Comparison of ENCODE assay signal across 8 cellular contexts in the genomic region with DNA sequence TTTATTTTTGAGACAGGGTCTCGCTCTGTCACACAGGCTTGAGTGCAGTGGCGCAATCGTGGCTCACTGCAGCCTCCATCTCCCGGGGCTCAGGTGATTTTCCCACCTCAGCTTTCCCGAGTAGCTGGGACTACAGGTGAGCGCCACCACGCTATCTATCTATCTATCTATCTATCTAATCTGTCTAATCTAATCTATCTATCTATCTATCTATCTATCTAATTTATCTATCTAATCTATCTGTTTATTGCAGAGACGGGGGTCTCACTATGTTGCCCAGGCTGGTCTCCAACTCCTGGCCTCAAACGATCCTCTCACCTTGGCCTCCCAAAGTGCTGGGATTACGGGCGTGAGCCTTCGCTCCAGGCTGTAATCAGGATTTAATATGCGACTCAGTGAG. TPM values are rescaled to one million over a fixed set of nuclear protein-coding genes. Genes with fewer than 3 reads are reported as not detected.
DNase-seq lines count a peak whose midpoint lies in the region; ATAC-seq and TF ChIP-seq lines count a peak whose summit lies in the region.

No MANE protein-coding gene starts in this region.

- H3K36me3 ChIP-seq in GM23248 (ENCODE audit: low read depth) (peaks cover 15% of the 10 kb centered on the region; the same call in 1 of the 2 replicates), skeletal muscle satellite cell (ENCODE audit: insufficient read depth, low read length) (peaks cover 11% of the 10 kb centered on the region)

- no peak for DNase-seq in GM23248
- DNase-seq in glutamatergic neuron = no peak
- no peak for DNase-seq in glomerular visceral epithelial cell (ENCODE audit: extremely low spot score)
- DNase-seq in NCI-H2029 treated with DMSO at 0.1 percent for 48 hours (lab: John Stamatoyannopoulos, UW) = no peak
- DNase-seq in head of caudate nucleus = no peak

- H3K9ac ChIP-seq in GM23248 (peak overlapping the region; percentile 82), skeletal muscle satellite cell (ENCODE audit: low read depth, low read length) (peak overlapping the region; percentile 87)

- H3K9me3 ChIP-seq in GM23248 (ENCODE audit: low read depth) (no peaks in the 10 kb centered on the region), skeletal muscle satellite cell (replicated peaks; ENCODE audit: low read length) (peaks cover 8% of the 10 kb centered on the region)

- H3K36me3 Mint-ChIP-seq in glutamatergic neuron (ENCODE audit: unreplicated experiment) = peaks cover 32% of the 10 kb centered on the region

- no peaks in the 10 kb centered on the region for H3K4me1 ChIP-seq in GM23248 (ENCODE audit: insufficient read depth)
- no peaks in the 10 kb centered on the region for H3K4me1 ChIP-seq in skeletal muscle satellite cell (ENCODE audit: control insufficient read depth, insufficient read depth, low read length)

- in situ Hi-C loops in GM23248 (cut with MboI) = no loop called here

- peak overlapping the region; percentile 100 for H3K4me3 Mint-ChIP-seq in glutamatergic neuron (ENCODE audit: unreplicated experiment)

- H3K27me3 ChIP-seq in GM23248 (replicated peaks; ENCODE audit: insufficient read depth) (no peaks in the 10 kb centered on the region), skeletal muscle satellite cell (ENCODE audit: control insufficient read depth, insufficient read depth, low read length) (no peaks in the 10 kb centered on the region)

- intact Hi-C loops in head of caudate nucleus (cut with DNase I) = loop anchor here (2.0 kb wide), 1 partner anchor 59 kb away; a partner anchor contains a TSS

- no peak for TF ChIP-seq CTCF in WI38 (IDR thresholded peaks at IDR 0.05; ENCODE audit: low read depth, low read length)
- TF ChIP-seq CTCF in glutamatergic neuron (IDR thresholded peaks at IDR 0.05; ENCODE audit: partially characterized antibody, unreplicated experiment) = no peak

- no peaks in the 10 kb centered on the region for H4K20me1 ChIP-seq in GM23248 (ENCODE audit: insufficient read depth)

- peaks cover 16% of the 10 kb centered on the region for H3K9me3 Mint-ChIP-seq in glutamatergic neuron (ENCODE audit: unreplicated experiment)

- peak overlapping the region; percentile 93 for H3K4me3 ChIP-seq in GM23248
- H3K4me3 ChIP-seq in WI38 (ENCODE audit: low read depth, low read length) = peak overlapping the region; percentile 89
- peak overlapping the region; percentile 85 for H3K4me3 ChIP-seq in skeletal muscle satellite cell (ENCODE audit: low read length)

- peak overlapping the region; percentile 100 for H3K27ac Mint-ChIP-seq in glutamatergic neuron (ENCODE audit: unreplicated experiment)

- peaks cover 13% of the 10 kb centered on the region for H3K27me3 Mint-ChIP-seq in glutamatergic neuron (ENCODE audit: unreplicated experiment)

- no peak for ATAC-seq in GM21737 (IDR thresholded peaks at IDR 0.05; ENCODE audit: unreplicated experiment)

- no peak overlapping the region for H3K27ac ChIP-seq in GM23248

- H3K4me2 ChIP-seq in GM23248 (ENCODE audit: unreplicated experiment) (peak overlapping the region; percentile 79), skeletal muscle satellite cell (ENCODE audit: low read length) (peak overlapping the region; percentile 81)

- peaks cover 5% of the 10 kb centered on the region for H3K4me1 Mint-ChIP-seq in glutamatergic neuron (ENCODE audit: low read depth, unreplicated experiment)

- peaks cover 17% of the 10 kb centered on the region for H3K79me2 ChIP-seq in GM23248 (ENCODE audit: insufficient read depth)

- H3F3A ChIP-seq in GM23248 (ENCODE audit: insufficient read depth) = no peaks in the 10 kb centered on the region

- H3K9me2 ChIP-seq in GM23248 (ENCODE audit: insufficient read depth) = no peaks in the 10 kb centered on the region

- 24 to 29% methylated on average over 13 of the region's 13 CpGs for WGBS in GM23248 (ENCODE audit: low coverage in 1 of 2, low lambda C conversion rate in 2 of 2, missing lambda C conversion rate in 2 of 2), 2 experiments

- H2AFZ ChIP-seq in GM23248 = peak overlapping the region; percentile 97

RNA-seq across cellular contexts. Expression of a gene that starts 0.6 kb away (rescaled TPM):
- 3.7 and 7.1 TPM in 2 replicates for total RNA-seq in GM23248 (2014; rRNA removed; shearing (Covaris generic))
- polyA plus RNA-seq in GM23248 (2016; fragmentation: Nextera tagmentation; extraction: Ambion mirVana) = 3.6 and 6.1 TPM in 2 replicates
- 11.1 TPM for total RNA-seq in glutamatergic neuron (ENCODE audit: unreplicated experiment)
- total RNA-seq in skeletal muscle satellite cell (2012; rRNA removed) = 2.2 and 5.1 TPM in 2 replicates

RNA-seq across cellular contexts. Expression of a gene that starts 23.0 kb away (rescaled TPM):
- 3.8 and 5.8 TPM in 2 replicates for total RNA-seq in GM23248 (2014; rRNA removed; shearing (Covaris generic))
- polyA plus RNA-seq in GM23248 (2016; fragmentation: Nextera tagmentation; extraction: Ambion mirVana) = 5.4 and 5.8 TPM in 2 replicates
- total RNA-seq in glutamatergic neuron (ENCODE audit: unreplicated experiment) = 19.2 TPM
- 5.1 and 5.7 TPM in 2 replicates for total RNA-seq in skeletal muscle satellite cell (2012; rRNA removed)

RNA-seq across cellular contexts. Expression of a gene that starts 40.1 kb away (rescaled TPM):
- total RNA-seq in GM23248 (2014; rRNA removed; shearing (Covaris generic)) = 6.7 and 8.8 TPM in 2 replicates
- 7.6 and 9.3 TPM in 2 replicates for polyA plus RNA-seq in GM23248 (2016; fragmentation: Nextera tagmentation; extraction: Ambion mirVana)
- 14.3 TPM for total RNA-seq in glutamatergic neuron (ENCODE audit: unreplicated experiment)
- 5.3 and 5.7 TPM in 2 replicates for total RNA-seq in skeletal muscle satellite cell (2012; rRNA removed)

RNA-seq across cellular contexts. Expression of a gene that starts 58.8 kb away (rescaled TPM):
- 7.3 and 7.5 TPM in 2 replicates for total RNA-seq in GM23248 (2014; rRNA removed; shearing (Covaris generic))
- 7.3 and 9.0 TPM in 2 replicates for polyA plus RNA-seq in GM23248 (2016; fragmentation: Nextera tagmentation; extraction: Ambion mirVana)
- total RNA-seq in glutamatergic neuron (ENCODE audit: unreplicated experiment) = 9.7 TPM
- 5.5 and 7.4 TPM in 2 replicates for total RNA-seq in skeletal muscle satellite cell (2012; rRNA removed)
